In genomic region chr19:7356899-7357627, GRCh38 we compare ENCODE assay signal across 23 cellular contexts. TPM values are rescaled to one million over a fixed set of nuclear protein-coding genes. Genes with fewer than 3 reads are reported as not detected.
DNase-seq lines count a peak whose midpoint lies in the region; ATAC-seq, FAIRE-seq and TF ChIP-seq lines count a peak whose summit lies in the region.
"Had no signal": no experiment of that assay in that cellular context is flagged by ENCODE, and none has a peak within 500 bp of the region (broad histone marks: within the 10 kb centered on the region; RNA-seq: fewer than 3 reads in every experiment).

No MANE protein-coding gene starts in this region.

- peaks cover 2 to 97% (median 91%) of the 10 kb centered on the region in 11 experiments; a peak in 20 of 22 replicates for H3K36me3 ChIP-seq in BLaER1 treated with 17β-estradiol and CSF1 and Interleukin-3, amounts not matched to agents 10 nM and 100 nM
- H3K36me3 ChIP-seq in H1 (ENCODE audit: control insufficient read depth in 2 of 4, insufficient read depth in 4 of 4, low read length in 3 of 4) (no peaks in the 10 kb centered on the region), rectal smooth muscle tissue (ENCODE audit: control insufficient read depth, insufficient read depth, low read length) (no peaks in the 10 kb centered on the region)
- H3K36me3 ChIP-seq: lower lobe of right lung had no signal

- H2BK5ac ChIP-seq in H1 (ENCODE audit: low read depth, low read length), result no peak overlapping the region

- no peak overlapping the region for H3K4ac ChIP-seq in H1 (replicated peaks; ENCODE audit: insufficient read length, low read depth, low read length)

- no peak overlapping the region for H2AK5ac ChIP-seq in H1 (ENCODE audit: low read depth, low read length)

- no peak overlapping the region for H2BK15ac ChIP-seq in H1 (ENCODE audit: low read length)

- intact Hi-C loops in sciatic nerve (cut with DNase I), result no loop called here

- no peak overlapping the region for H3K9ac ChIP-seq in BLaER1 treated with 17β-estradiol and CSF1 and Interleukin-3, amounts not matched to agents 10 nM and 100 nM
- H3K9ac ChIP-seq in H1 (replicated peaks in 1 of 4; ENCODE audit: extremely low read depth in 1 of 4, low read depth in 3 of 4, low read length in 3 of 4), result no peak overlapping the region
- no peak overlapping the region for H3K9ac ChIP-seq in rectal smooth muscle tissue (ENCODE audit: low read length)
- H3K9ac ChIP-seq: parathyroid adenoma had no signal

- H3K27ac ChIP-seq in BLaER1 treated with 17β-estradiol and CSF1 and Interleukin-3, amounts not matched to agents 10 nM and 100 nM, result 0 out of 22 replicates have a peak overlapping the region, but pooled peaks of 1 of the 11 experiments have one; percentile 18
- H3K27ac ChIP-seq in H1 (ENCODE audit: low read depth, low read length) (no peak overlapping the region), rectal smooth muscle tissue (ENCODE audit: low read depth, low read length) (peak overlapping the region; percentile 79)
- H3K27ac ChIP-seq: hepatocyte, lower lobe of right lung, parathyroid adenoma, tibial nerve had no signal

- no peak for FAIRE-seq in H1 (lab: Jason Lieb, UNC)

- no peak overlapping the region for H3K4me3 ChIP-seq in BLaER1 treated with 17β-estradiol and CSF1 and Interleukin-3, amounts not matched to agents 10 nM and 100 nM
- no peak overlapping the region for H3K4me3 ChIP-seq in H1 (ENCODE audit: extremely low read depth in 1 of 4, insufficient read depth in 2 of 4, low read depth in 3 of 4, low read length in 4 of 4)
- H3K4me3 ChIP-seq in rectal smooth muscle tissue (ENCODE audit: low read length), result peak overlapping the region; percentile 38
- H3K4me3 ChIP-seq: hepatocyte, lower lobe of right lung, tibial nerve had no signal

- no peak overlapping the region for H2BK12ac ChIP-seq in H1 (ENCODE audit: low read depth, low read length)

- no peak overlapping the region for H4K8ac ChIP-seq in H1 (ENCODE audit: extremely low read depth, insufficient read depth, low read length)

- TF ChIP-seq EP300 in H1 (IDR thresholded peaks at IDR 0.05; ENCODE audit: borderline replicate concordance in 1 of 2, low read depth in 2 of 2, low read length in 2 of 2), result no peak

- no peaks in the 10 kb centered on the region for H3K79me2 ChIP-seq in H1 (ENCODE audit: control insufficient read depth in 1 of 2, insufficient read depth in 2 of 2, low read length in 2 of 2)
- H3K79me2 ChIP-seq: hepatocyte, parathyroid adenoma had no signal

- TF ChIP-seq RAD21 in H1 (IDR thresholded peaks at IDR 0.05 in 1 of 2, conservative IDR thresholded peaks at IDR 0.05 in 1 of 2; ENCODE audit: low read depth in 2 of 2, low read length in 2 of 2), result no peak

- H3K4me1 ChIP-seq in BLaER1 treated with 17β-estradiol and CSF1 and Interleukin-3, amounts not matched to agents 10 nM and 100 nM, result peaks cover 0 to 58% (median 40%) of the 10 kb centered on the region in 10 experiments; a peak in 18 of 20 replicates
- H3K4me1 ChIP-seq in H1 (replicated peaks in 1 of 4; ENCODE audit: control insufficient read depth in 3 of 4, insufficient read depth in 4 of 4, low read length in 3 of 4), result no peaks in the 10 kb centered on the region; a peak in 1 of 7 replicates
- H3K4me1 ChIP-seq in rectal smooth muscle tissue (ENCODE audit: control insufficient read depth, insufficient read depth, low read length), result peaks cover 13% of the 10 kb centered on the region
- H3K4me1 ChIP-seq: lower lobe of right lung, parathyroid adenoma, tibial nerve had no signal

- H3K4me2 ChIP-seq in BLaER1 treated with 17β-estradiol and CSF1 and Interleukin-3, amounts not matched to agents 10 nM and 100 nM, result peak overlapping the region in 8 of 11 experiments; percentile 2 to 48 (median 24); a peak in 8 of 22 replicates
- no peak overlapping the region for H3K4me2 ChIP-seq in H1 (ENCODE audit: insufficient read depth in 1 of 2, low read depth in 2 of 2, low read length in 2 of 2)
- H3K4me2 ChIP-seq: hepatocyte had no signal

- no peak overlapping the region for H4K91ac ChIP-seq in H1 (replicated peaks; ENCODE audit: insufficient read length, low read length)

- no peak overlapping the region for H3K23ac ChIP-seq in H1 (ENCODE audit: insufficient read length)

- no peak overlapping the region for H2BK120ac ChIP-seq in H1 (replicated peaks; ENCODE audit: low read depth, low read length)

- DNase-seq in HEK293T (ENCODE audit: extremely low spot score) (peak; percentile 2), H1 (ENCODE audit: low read depth in 1 of 2, low spot score in 2 of 2) (no peak), NCI-H2107 (lab: John Stamatoyannopoulos, UW) (no peak), midbrain (lab: John Stamatoyannopoulos, UW) (no peak), sciatic nerve (ENCODE audit: low spot score) (no peak)
- DNase-seq: activated CD4-positive, alpha-beta T cell treated with anti-CD3 and anti-CD28 coated beads for 1 hour; amniotic stem cell; HFFc6; lower lobe of right lung; MM.1S; NCI-H1694 treated with DMSO at 0.1 percent for 48 hours; NCI-H2227 treated with DMSO at 0.1 percent for 48 hours; NCI-H774; OCI-M1; stimulated activated CD4-positive, alpha-beta T cell treated with anti-CD3 and anti-CD28 coated beads, Interleukin-1b, Interleukin-23, amount 100 ng/mL, for 48 hours; stimulated activated naive CD4-positive, alpha-beta T cell treated with Interleukin-2 at 50 U/mL for 16 hours had no signal

- ATAC-seq in GM19455 (IDR thresholded peaks at IDR 0.05; ENCODE audit: unreplicated experiment) (no peak), sciatic nerve (no peak)
- ATAC-seq: lower lobe of right lung, Right ventricle myocardium inferior had no signal

- no peak for TF ChIP-seq CTCF in H1 (IDR thresholded peaks at IDR 0.05; ENCODE audit: control extremely low read depth in 1 of 3, insufficient read depth in 1 of 3, low read depth in 1 of 3, low read length in 3 of 3)

- H3K56ac ChIP-seq in H1 (replicated peaks; ENCODE audit: insufficient read length, low read depth, low read length), result no peak overlapping the region

- H3K18ac ChIP-seq in H1 (ENCODE audit: extremely low read depth, low read length), result no peak overlapping the region

- H2AFZ ChIP-seq in H1 (ENCODE audit: low read length), result no peak overlapping the region
- H2AFZ ChIP-seq: hepatocyte, parathyroid adenoma had no signal

- H3K23me2 ChIP-seq in H1 (ENCODE audit: low read depth, low read length), result peaks cover 7% of the 10 kb centered on the region; the same call in 1 of the 2 replicates

- no peaks in the 10 kb centered on the region for H3K79me1 ChIP-seq in H1 (ENCODE audit: low read depth, low read length)

- H3K27me3 ChIP-seq in BLaER1 treated with 17β-estradiol and CSF1 and Interleukin-3, amounts not matched to agents 10 nM and 100 nM, result no peaks in the 10 kb centered on the region
- H3K27me3 ChIP-seq in H1 (replicated peaks in 1 of 4; ENCODE audit: control insufficient read depth in 3 of 4, extremely low read depth in 1 of 4, insufficient read depth in 3 of 4, low read length in 3 of 4) (peaks cover 0 to 2% (median 0%) of the 10 kb centered on the region in 4 experiments; a peak in 1 of 7 replicates), rectal smooth muscle tissue (ENCODE audit: control insufficient read depth, insufficient read depth, low read length) (no peaks in the 10 kb centered on the region)
- H3K27me3 ChIP-seq: hepatocyte, tibial nerve had no signal

- TF ChIP-seq POLR2A in H1 (IDR thresholded peaks at IDR 0.05; ENCODE audit: control extremely low read depth in 1 of 2, low read depth in 2 of 2, low read length in 2 of 2), result no peak

- H3K14ac ChIP-seq in H1 (ENCODE audit: insufficient read length), result no peak overlapping the region

- H3K9me3 ChIP-seq in BLaER1 treated with 17β-estradiol and CSF1 and Interleukin-3, amounts not matched to agents 10 nM and 100 nM (replicated peaks in 1 of 11), result peaks cover 3 to 40% (median 5%) of the 10 kb centered on the region in 11 experiments
- H3K9me3 ChIP-seq in H1 (ENCODE audit: insufficient read depth in 2 of 2, low read depth in 1 of 2, low read length in 1 of 2), result peaks cover 2% of the 10 kb centered on the region in 2 experiments; a peak in 2 of 4 replicates

- POLR2A ChIA-PET in HEK293T (lab: Yijun Ruan, JAX), result no interaction called here
- POLR2A ChIA-PET in H1 (lab: Charles Lee; ENCODE audit: partially characterized antibody), result interaction anchor here (0.6 kb wide), 1 partner anchor 99 kb away, joined by 3 read pairs; no protein-coding TSS in a partner anchor

- no peak overlapping the region for H4K5ac ChIP-seq in H1 (ENCODE audit: insufficient read length, low read depth, low read length)

- CTCF ChIA-PET in HEK293T (lab: Yijun Ruan, JAX) (no interaction called here), H1 (lab: Charles Lee; ENCODE audit: partially characterized antibody) (interaction anchor here (0.7 to 9.8 kb wide), 9 partner anchors 9 to 255 kb away, joined by 3 to 85 read pairs (median 5); no protein-coding TSS in a partner anchor)

- peaks cover 0 to 72% (median 55%) of the 10 kb centered on the region in 11 experiments; a peak in 17 of 22 replicates for H4K20me1 ChIP-seq in BLaER1 treated with 17β-estradiol and CSF1 and Interleukin-3, amounts not matched to agents 10 nM and 100 nM
- H4K20me1 ChIP-seq in H1 (replicated peaks in 1 of 2; ENCODE audit: control insufficient read depth in 1 of 2, insufficient read depth in 2 of 2, low read length in 2 of 2), result peaks cover 0 to 1% of the 10 kb centered on the region in 2 experiments

- no peak overlapping the region for H2BK20ac ChIP-seq in H1 (ENCODE audit: low read length)

- WGBS in H1 (ENCODE audit: extremely low coverage in 1 of 2, insufficient coverage in 1 of 2, insufficient read length in 1 of 2, insufficient replicate concordance in 2 of 2, low coverage in 1 of 2, low lambda C conversion rate in 2 of 2, missing lambda C conversion rate in 1 of 2), 2 experiments, result 87% methylated on average over 7 of the region's 7 CpGs; no CpG with 5 or more reads in 1 of the 2 experiments

TF ChIP-seq in HEK293T, 16 proteins besides CTCF, POLR2A, EP300 and RAD21:
- TF ChIP-seq FOXA1 (IDR thresholded peaks at IDR 0.05) (no peak), NFRKB (IDR thresholded peaks at IDR 0.05) (no peak), SUZ12 (IDR thresholded peaks at IDR 0.05) (no peak)
TF ChIP-seq in HEK293T: peak in this region for 0.

TF ChIP-seq in H1, 55 proteins besides CTCF, POLR2A, EP300 and RAD21:
- TF ChIP-seq KDM1A (IDR thresholded peaks at IDR 0.05; ENCODE audit: borderline replicate concordance, low read length) (peak; percentile 83), RBBP5 (IDR thresholded peaks at IDR 0.05; ENCODE audit: borderline replicate concordance, low read depth, low read length) (no peak)

RNA-seq across cellular contexts. Expression of gene ARHGEF18, which starts 8.3 kb away (rescaled TPM):
- 35.9 and 36.8 TPM in 2 replicates for total RNA-seq in H1 (2021; fragmentation: NEBNext Ultra II Directional; extraction: Animal tissue kit (Norgen Biotek cat#: 25700))
- polyA plus RNA-seq in H1 (2011; rRNA removed), result 12.2 and 17.4 TPM in 2 replicates
- polyA plus RNA-seq in H1 (2011; cell fraction: cytosol; rRNA removed), result 17.4 TPM
- 25.3 TPM for polyA plus RNA-seq in H1 (2011; cell fraction: nucleus; rRNA removed)
- polyA plus RNA-seq in H1 (2012, experiment 1 of 2), result 20.2 to 26.9 TPM (median 23.4 TPM) in 4 replicates
- 17.9 TPM for polyA plus RNA-seq in H1 (2012, experiment 2 of 2)
- polyA plus RNA-seq in H1 (2013, experiment 1 of 2), result 17.7 TPM
- 17.2 TPM for polyA plus RNA-seq in H1 (2013, experiment 2 of 2)
- 8.3 and 9.1 TPM in 2 replicates for polyA minus RNA-seq in H1 (2011; rRNA and poly(A)+ RNA removed)
- polyA minus RNA-seq in H1 (2011; cell fraction: cytosol; rRNA and poly(A)+ RNA removed), result 20.8 TPM
- polyA minus RNA-seq in H1 (2011; cell fraction: nucleus; rRNA and poly(A)+ RNA removed), result 15.8 TPM
- 25.7 TPM for total RNA-seq in sciatic nerve

Comparison
In these comparisons a context has a peak if more than half of its experiments do, and no peak if none do; other contexts are left out.
1. H3K4me2 ChIP-seq: peak in BLaER1 treated with 17β-estradiol and CSF1 and Interleukin-3, amounts not matched to agents 10 nM and 100 nM (8 of 11); none in H1 (0 of 2).